ENCODE assay signal across 8 cellular contexts in the genomic region with DNA sequence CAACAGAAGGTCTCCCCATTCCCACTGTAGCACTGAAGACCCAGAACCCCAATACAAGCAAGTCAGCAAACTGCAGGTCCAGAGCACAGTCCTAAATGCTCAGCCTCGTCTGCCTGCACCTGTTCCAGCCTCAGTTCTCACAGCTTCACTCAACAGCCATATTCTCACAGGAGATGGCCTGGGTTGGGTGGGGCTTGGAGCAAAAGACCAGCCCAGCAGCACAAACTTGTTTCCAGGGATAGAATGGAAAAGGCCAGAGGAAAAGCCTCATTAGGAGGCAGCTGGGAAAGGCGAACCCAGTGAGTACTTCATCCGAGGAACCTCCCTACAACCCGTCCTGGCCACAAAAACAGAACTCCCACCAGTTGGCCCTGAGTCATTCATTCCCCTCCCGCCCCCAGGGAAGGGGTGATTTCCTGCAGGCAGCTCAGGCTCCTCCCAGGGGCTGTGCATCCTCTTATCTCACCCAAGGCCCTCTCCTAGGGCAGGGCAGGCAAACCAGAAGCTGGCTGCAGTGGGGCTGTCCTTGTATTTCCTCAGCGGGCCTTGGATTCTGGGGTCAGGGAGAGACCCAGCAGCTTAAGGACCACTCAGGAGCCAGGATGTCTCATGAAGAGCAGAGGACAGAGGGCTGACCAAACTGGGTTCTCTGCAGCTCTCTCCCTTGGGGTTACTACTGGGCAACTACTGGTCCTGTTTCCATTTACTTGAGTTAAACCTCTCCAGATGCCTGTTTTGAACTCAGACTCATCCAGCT.
DNase-seq lines count a peak whose midpoint lies in the region; ATAC-seq lines count a peak whose summit lies in the region.

No MANE protein-coding gene starts in this region.

- H3K27ac ChIP-seq in BLaER1 treated with 17β-estradiol and CSF1 and Interleukin-3, amounts not matched to agents 10 nM and 100 nM = peak overlapping the region; percentile 4 to 80 (median 64); a peak in 19 of 22 replicates

- H3K27me3 ChIP-seq in BLaER1 treated with 17β-estradiol and CSF1 and Interleukin-3, amounts not matched to agents 10 nM and 100 nM = no peaks in the 10 kb centered on the region

- H3K4me2 ChIP-seq in BLaER1 treated with 17β-estradiol and CSF1 and Interleukin-3, amounts not matched to agents 10 nM and 100 nM = peak overlapping the region; percentile 53 to 86 (median 79)

- H3K9me3 ChIP-seq in BLaER1 treated with 17β-estradiol and CSF1 and Interleukin-3, amounts not matched to agents 10 nM and 100 nM (replicated peaks in 1 of 11) = peaks cover 11 to 35% (median 30%) of the 10 kb centered on the region in 11 experiments

- peak overlapping the region in 1 of 10 experiments; percentile 39; a peak in 1 of 20 replicates for H3K4me3 ChIP-seq in BLaER1 treated with 17β-estradiol and CSF1 and Interleukin-3, amounts not matched to agents 10 nM and 100 nM

- peaks cover 19 to 27% (median 22%) of the 10 kb centered on the region in 10 experiments for H3K4me1 ChIP-seq in BLaER1 treated with 17β-estradiol and CSF1 and Interleukin-3, amounts not matched to agents 10 nM and 100 nM

- peak overlapping the region in 8 of 11 experiments; percentile 0 to 67 (median 44); a peak in 10 of 22 replicates for H3K9ac ChIP-seq in BLaER1 treated with 17β-estradiol and CSF1 and Interleukin-3, amounts not matched to agents 10 nM and 100 nM

- H4K20me1 ChIP-seq in BLaER1 treated with 17β-estradiol and CSF1 and Interleukin-3, amounts not matched to agents 10 nM and 100 nM = no peaks in the 10 kb centered on the region

- DNase-seq in LoVo (ENCODE audit: low spot score) = peak; percentile 34
- DNase-seq in activated naive CD4-positive, alpha-beta T cell treated with anti-CD3 and anti-CD28 coated beads, Interleukin-2, amount 50 U/mL, for 16 hours = peak; percentile 66
- peak; percentile 79 for DNase-seq in kidney glomerular epithelial cell (lab: John Stamatoyannopoulos, UW)
- peak; percentile 44 to 67 for DNase-seq in stimulated activated CD8-positive, alpha-beta memory T cell treated with anti-CD3 and anti-CD28 coated beads, Interleukin-2, amount 100 ng/mL, for 48 hours (ENCODE audit: low read depth in 2 of 2)
- DNase-seq in NCI-H748 (lab: John Stamatoyannopoulos, UW; ENCODE audit: unreplicated experiment) = no peak
- DNase-seq in NCI-H187 (lab: John Stamatoyannopoulos, UW) = no peak

- H3K36me3 ChIP-seq in BLaER1 treated with 17β-estradiol and CSF1 and Interleukin-3, amounts not matched to agents 10 nM and 100 nM = no peaks in the 10 kb centered on the region; a peak in 1 of 22 replicates

- ATAC-seq in HG03342 (IDR thresholded peaks at IDR 0.05; ENCODE audit: unreplicated experiment) = no peak

Comparison
In these comparisons a context has a peak if more than half of its experiments do, and no peak if none do; other contexts are left out.
1. DNase-seq: peak in LoVo (single experiment), activated naive CD4-positive, alpha-beta T cell treated with anti-CD3 and anti-CD28 coated beads, Interleukin-2, amount 50 U/mL, for 16 hours (single experiment), kidney glomerular epithelial cell (single experiment) and stimulated activated CD8-positive, alpha-beta memory T cell treated with anti-CD3 and anti-CD28 coated beads, Interleukin-2, amount 100 ng/mL, for 48 hours (2 of 2); none in NCI-H748 (single experiment) and NCI-H187 (0 of 2).